8 cellular contexts compared by ENCODE assay signal in the genomic region with DNA sequence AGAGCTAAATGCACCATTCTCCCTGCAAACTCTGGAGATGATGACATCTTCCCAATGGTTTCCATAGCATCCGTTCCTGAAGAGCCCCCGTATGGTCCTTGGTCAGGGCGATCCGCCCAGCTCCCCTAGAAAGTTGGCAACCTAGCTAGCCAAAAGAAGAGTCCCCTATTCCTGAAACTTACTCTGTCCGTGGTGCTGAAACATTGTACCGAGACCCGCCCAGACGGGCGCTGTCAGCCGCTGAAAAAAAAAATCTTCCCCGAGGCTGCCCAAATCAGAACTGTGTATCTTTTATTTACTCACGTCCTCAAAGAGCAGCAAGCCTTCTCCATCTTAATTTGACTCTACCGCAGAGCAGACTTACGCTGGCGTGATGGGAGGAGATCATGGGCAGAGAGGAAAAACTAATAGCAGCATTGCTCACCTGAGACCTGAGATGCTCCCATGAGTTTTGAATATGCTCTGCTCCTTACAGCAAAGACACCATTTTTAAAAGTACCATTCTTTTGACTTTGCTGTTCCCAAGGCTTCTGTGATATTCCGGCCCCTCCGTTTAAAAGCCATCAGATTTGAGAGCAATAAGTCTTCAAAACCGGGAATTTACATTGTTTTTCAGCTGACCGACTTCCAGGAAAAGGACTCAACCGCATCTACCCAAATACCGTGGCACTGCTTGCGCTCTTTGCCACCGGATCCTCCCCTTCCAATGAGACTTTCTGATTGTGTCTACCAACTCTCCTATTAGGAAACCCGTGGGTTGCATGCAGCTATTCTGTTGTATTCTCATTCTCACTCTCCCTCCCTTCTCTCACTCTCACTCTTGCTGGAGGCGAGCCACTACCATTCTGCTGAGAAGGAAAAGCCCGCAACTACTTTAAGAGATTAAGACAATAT. TPM values are rescaled to one million over a fixed set of nuclear protein-coding genes. Genes with fewer than 3 reads are reported as not detected.
A peak's percentile ranks its signal among the peaks of the same experiment; 100 is the strongest.
DNase-seq lines count a peak whose midpoint lies in the region; ATAC-seq and TF ChIP-seq lines count a peak whose summit lies in the region.

A gene (plus strand): TSS at position 811 of the 894 bp plus-strand sequence. CDS start 153 bp downstream, outside the sequence.

- in situ Hi-C loops in GM23248 (cut with MboI) = loop anchor here (10.0 kb wide), 2 partner anchors 207 to 447 kb away; no protein-coding TSS in a partner anchor

- no peaks in the 10 kb centered on the region for H3K36me3 Mint-ChIP-seq in endodermal cell (ENCODE audit: low read depth)
- H3K36me3 Mint-ChIP-seq in stimulated activated naive B cell treated with anti-CD40 and anti-IgM and Interleukin-4, amounts not matched to agents 10 μg/mL and 1 μg/mL and 100 μg/mL, for 72 hours = peaks cover 1 to 5% of the 10 kb centered on the region in 2 donors

- ATAC-seq in HG02763 (IDR thresholded peaks at IDR 0.05; ENCODE audit: unreplicated experiment) = no peak
- no peak for ATAC-seq in stimulated activated naive B cell treated with anti-CD40 and anti-IgM and Interleukin-4, amounts not matched to agents 10 μg/mL and 1 μg/mL and 100 μg/mL, for 72 hours (replicated peaks)

- no peak within 1 kb of the TSS for H3K9ac ChIP-seq in GM23248
- no peak within 1 kb of the TSS for H3K9ac ChIP-seq in endodermal cell (ENCODE audit: extremely low read depth, low read length, poor library complexity, severe bottlenecking)

- no peak within 1 kb of the TSS for H2AFZ ChIP-seq in GM23248

- peaks cover 19% of the 10 kb centered on the region for H3K4me1 Mint-ChIP-seq in endodermal cell
- H3K4me1 Mint-ChIP-seq in stimulated activated naive B cell treated with anti-CD40 and anti-IgM and Interleukin-4, amounts not matched to agents 10 μg/mL and 1 μg/mL and 100 μg/mL, for 72 hours = peaks cover 15 to 16% of the 10 kb centered on the region in 2 donors

- H3K4me1 ChIP-seq in GM23248 (ENCODE audit: insufficient read depth) (no peaks in the 10 kb centered on the region), endodermal cell (ENCODE audit: control insufficient read depth, insufficient read depth, low read length) (no peaks in the 10 kb centered on the region)

- H3K9me3 ChIP-seq in GM23248 (ENCODE audit: low read depth) = no peaks in the 10 kb centered on the region
- H3K9me3 ChIP-seq in endodermal cell (ENCODE audit: control insufficient read depth, low read length) = no peaks in the 10 kb centered on the region

- H3K27ac ChIP-seq in GM23248 = no peak within 1 kb of the TSS
- no peak within 1 kb of the TSS for H3K27ac ChIP-seq in endodermal cell (ENCODE audit: low read depth, low read length)

- H3K27ac Mint-ChIP-seq in endodermal cell = no peak within 1 kb of the TSS
- H3K27ac Mint-ChIP-seq in stimulated activated naive B cell treated with anti-CD40 and anti-IgM and Interleukin-4, amounts not matched to agents 10 μg/mL and 1 μg/mL and 100 μg/mL, for 72 hours = no peak within 1 kb of the TSS

- H3K9me2 ChIP-seq in GM23248 (ENCODE audit: insufficient read depth) = no peaks in the 10 kb centered on the region

- no peaks in the 10 kb centered on the region for H3K79me2 ChIP-seq in GM23248 (ENCODE audit: insufficient read depth)

- no peak within 1 kb of the TSS for H3K4me3 Mint-ChIP-seq in endodermal cell
- no peak within 1 kb of the TSS for H3K4me3 Mint-ChIP-seq in stimulated activated naive B cell treated with anti-CD40 and anti-IgM and Interleukin-4, amounts not matched to agents 10 μg/mL and 1 μg/mL and 100 μg/mL, for 72 hours

- H3K4me3 ChIP-seq in GM23248 (no peak within 1 kb of the TSS), endodermal cell (ENCODE audit: low read length) (peak within 1 kb of the TSS; percentile 5)

- no peak within 1 kb of the TSS for H3K4me2 ChIP-seq in GM23248 (ENCODE audit: unreplicated experiment)

- DNase-seq in AG08396 (ENCODE audit: low spot score) (peak; percentile 35), GM23248 (peak; percentile 59), NCI-H345 treated with DMSO at 0.1 percent for 48 hours (lab: John Stamatoyannopoulos, UW; ENCODE audit: unreplicated experiment) (peak; percentile 54), endodermal cell (peak; percentile 85), GM19238 (ENCODE audit: insufficient read length, low spot score) (no peak)
- no peak for DNase-seq in stimulated activated CD4-positive, alpha-beta T cell treated with anti-CD3 and anti-CD28 coated beads, Interleukin-15, amount 100 ng/mL, for 24 hours
- no peak for DNase-seq in stimulated activated naive B cell treated with anti-CD40 and anti-IgM and Interleukin-4, amounts not matched to agents 10 μg/mL and 1 μg/mL and 100 μg/mL, for 72 hours

- H3K36me3 ChIP-seq in GM23248 (ENCODE audit: low read depth) (no peaks in the 10 kb centered on the region), endodermal cell (ENCODE audit: control insufficient read depth, insufficient read depth, low read length) (no peaks in the 10 kb centered on the region)

- 3% methylated on average over 26 of the region's 26 CpGs for WGBS in GM23248 (ENCODE audit: low coverage in 1 of 2, low lambda C conversion rate in 2 of 2, missing lambda C conversion rate in 2 of 2), 2 experiments
- WGBS in endodermal cell (ENCODE audit: insufficient coverage in 1 of 2, insufficient read length in 1 of 2), 2 experiments = 4% methylated on average over 17 to 26 of the region's 26 CpGs

- H3K27me3 ChIP-seq in GM23248 (replicated peaks; ENCODE audit: insufficient read depth) (peaks cover 48% of the 10 kb centered on the region), endodermal cell (ENCODE audit: control insufficient read depth, insufficient read depth, low read length, poor library complexity, severe bottlenecking) (peaks cover 57% of the 10 kb centered on the region)

- H3K9me3 Mint-ChIP-seq in endodermal cell = no peaks in the 10 kb centered on the region
- peaks cover 0 to 6% of the 10 kb centered on the region in 2 donors for H3K9me3 Mint-ChIP-seq in stimulated activated naive B cell treated with anti-CD40 and anti-IgM and Interleukin-4, amounts not matched to agents 10 μg/mL and 1 μg/mL and 100 μg/mL, for 72 hours

- no peaks in the 10 kb centered on the region for H4K20me1 ChIP-seq in GM23248 (ENCODE audit: insufficient read depth)

- H3K27me3 Mint-ChIP-seq in endodermal cell (ENCODE audit: insufficient read depth) = peaks cover 56% of the 10 kb centered on the region
- peaks cover 46 to 49% of the 10 kb centered on the region in 2 donors for H3K27me3 Mint-ChIP-seq in stimulated activated naive B cell treated with anti-CD40 and anti-IgM and Interleukin-4, amounts not matched to agents 10 μg/mL and 1 μg/mL and 100 μg/mL, for 72 hours

- no peaks in the 10 kb centered on the region for H3F3A ChIP-seq in GM23248 (ENCODE audit: insufficient read depth)

- TF ChIP-seq CTCF in endodermal cell (conservative IDR thresholded peaks at IDR 0.05) = no peak

RNA-seq across cellular contexts. Expression of the gene that starts here (rescaled TPM):
- not detected in 2 replicates for total RNA-seq in GM23248 (2014; rRNA removed; shearing (Covaris generic))
- not detected in 2 replicates for polyA plus RNA-seq in GM23248 (2016; fragmentation: Nextera tagmentation; extraction: Ambion mirVana)
- total RNA-seq in endodermal cell = not detected
- polyA plus RNA-seq in endodermal cell (2013, experiment 1 of 2) = 12.4 TPM
- polyA plus RNA-seq in endodermal cell (2013, experiment 2 of 2) = 9.5 TPM

Comparison
In these comparisons a context has a peak if more than half of its experiments do, and no peak if none do; other contexts are left out.
1. Peak in DNase-seq in GM23248; RNA of the gene not detected or under 1 TPM.
2. DNase-seq: peak in AG08396 (single experiment), NCI-H345 treated with DMSO at 0.1 percent for 48 hours (single experiment) and endodermal cell (single experiment); none in stimulated activated CD4-positive, alpha-beta T cell treated with anti-CD3 and anti-CD28 coated beads, Interleukin-15, amount 100 ng/mL, for 24 hours (single experiment), GM19238 (single experiment) and stimulated activated naive B cell treated with anti-CD40 and anti-IgM and Interleukin-4, amounts not matched to agents 10 μg/mL and 1 μg/mL and 100 μg/mL, for 72 hours (single experiment).